ENCODE assay signal across 23 cellular contexts in the genomic region with DNA sequence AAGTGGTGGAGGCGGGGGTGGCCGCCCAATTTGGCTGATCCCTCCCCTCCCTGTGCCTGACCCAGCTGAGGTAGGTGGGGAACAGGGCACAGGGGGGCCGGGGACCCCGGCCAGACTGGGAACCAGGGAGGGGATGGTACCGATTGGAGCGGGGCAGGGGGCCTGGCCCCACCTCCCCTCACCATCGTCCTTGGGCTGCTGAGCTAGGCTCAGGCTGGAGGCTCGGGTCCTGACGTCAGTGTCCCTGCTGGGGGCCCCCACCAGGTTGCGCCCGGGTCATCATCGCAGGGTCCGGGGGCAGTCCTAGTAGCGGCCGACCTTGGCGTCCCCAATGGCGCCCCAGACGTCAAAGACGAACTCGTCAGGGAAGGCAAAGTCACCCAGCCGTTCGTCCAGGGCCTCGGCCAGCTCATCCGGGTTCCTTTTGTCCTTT. TPM values are rescaled to one million over a fixed set of nuclear protein-coding genes. Genes with fewer than 3 reads are reported as not detected.
DNase-seq lines count a peak whose midpoint lies in the region; ATAC-seq and TF ChIP-seq lines count a peak whose summit lies in the region.
"Had no signal": no experiment of that assay in that cellular context is flagged by ENCODE, and none has a peak within 500 bp of the region (broad histone marks: within the 10 kb centered on the region; RNA-seq: fewer than 3 reads in every experiment).

No MANE protein-coding gene starts in this region.

- H2AFZ ChIP-seq in SK-N-SH (ENCODE audit: low read depth) (no peak overlapping the region), neuronal stem cell (ENCODE audit: low read length) (no peak overlapping the region)

- H3K9me3 ChIP-seq in SK-N-SH (no peaks in the 10 kb centered on the region), neuronal stem cell (replicated peaks in 1 of 2; ENCODE audit: control insufficient read depth in 2 of 2, insufficient read depth in 1 of 2, low read depth in 1 of 2, low read length in 2 of 2) (no peaks in the 10 kb centered on the region), MG63 (no peaks in the 10 kb centered on the region)
- H3K9me3 ChIP-seq: neutrophil, psoas muscle had no signal

- H3K27ac ChIP-seq in SK-N-SH (ENCODE audit: low read depth in 2 of 2, low read length in 1 of 2) (peak overlapping the region in 1 of 2 experiments; percentile 62; a peak in 1 of 4 replicates), neuronal stem cell (replicated peaks; ENCODE audit: low read length) (no peak overlapping the region)
- H3K27ac ChIP-seq: 22Rv1, neutrophil, psoas muscle had no signal

- H3F3A ChIP-seq in SK-N-SH (replicated peaks; ENCODE audit: insufficient read depth) = peaks cover 15% of the 10 kb centered on the region

- no peaks in the 10 kb centered on the region for H3K27me3 ChIP-seq in SK-N-SH (ENCODE audit: insufficient read depth)
- peaks cover 0 to 3% (median 0%) of the 10 kb centered on the region in 3 experiments for H3K27me3 ChIP-seq in neuronal stem cell (ENCODE audit: control insufficient read depth in 3 of 3, insufficient read depth in 3 of 3, low read depth in 1 of 3, low read length in 3 of 3)
- no peaks in the 10 kb centered on the region for H3K27me3 ChIP-seq in MG63

- H4K91ac ChIP-seq in neuronal stem cell (ENCODE audit: low read depth, low read length, poor library complexity) = no peak overlapping the region

- H3K27me3 Mint-ChIP-seq in chondrocyte (ENCODE audit: low read depth) = no peaks in the 10 kb centered on the region

- H2BK120ac ChIP-seq in neuronal stem cell (ENCODE audit: low read depth, low read length) = no peak overlapping the region

- 95% methylated on average over 12 of the region's 24 CpGs for WGBS in SK-N-SH (ENCODE audit: low lambda C conversion rate)
- WGBS in neuronal stem cell (ENCODE audit: extremely low coverage in 2 of 2, insufficient read length in 2 of 2, insufficient replicate concordance in 1 of 2), 2 donors = no CpG with 5 or more reads among the region's 24 CpGs

- no peak for ATAC-seq in SK-N-SH treated with all-trans-retinoic acid at 6 μM for 48 hours
- ATAC-seq: psoas muscle had no signal

- peak overlapping the region; percentile 67 for H3K23ac ChIP-seq in neuronal stem cell (ENCODE audit: low read depth, low read length, poor library complexity)

- H3K36me3 Mint-ChIP-seq in chondrocyte (ENCODE audit: low read depth) = peaks cover 9% of the 10 kb centered on the region
- H3K36me3 Mint-ChIP-seq: activated naive CD4-positive, alpha-beta T cell treated with anti-CD3 and anti-CD28 coated beads, Interleukin-2, amount 50 U/mL, for 24 hours had no signal

- H3K18ac ChIP-seq in neuronal stem cell (ENCODE audit: low read length) = no peak overlapping the region

- CTCF ChIA-PET in SK-N-SH (lab: Yijun Ruan, JAX) = interaction anchor here (0.7 to 4.8 kb wide), 11 partner anchors 11 to 467 kb away, joined by 3 to 45 read pairs (median 13); a partner anchor contains a TSS

- peaks cover 5% of the 10 kb centered on the region for H3K79me1 ChIP-seq in neuronal stem cell (ENCODE audit: low read depth, low read length)

- H3K4me1 Mint-ChIP-seq in chondrocyte (ENCODE audit: low read depth) = peaks cover 35% of the 10 kb centered on the region

- H3K9ac ChIP-seq in SK-N-SH (no peak overlapping the region), neuronal stem cell (ENCODE audit: low read depth, low read length, poor library complexity) (no peak overlapping the region)

- no peak overlapping the region for H3K4me3 Mint-ChIP-seq in chondrocyte (ENCODE audit: unreplicated experiment)
- H3K4me3 Mint-ChIP-seq: activated B cell treated with CpG ODN at 0.5 μM for 24 hours; activated naive CD4-positive, alpha-beta T cell treated with anti-CD3 and anti-CD28 coated beads, Interleukin-2, amount 50 U/mL, for 24 hours; activated T-helper 1 cell treated with anti-CD3 and anti-CD28 coated beads, Interleukin-12 subunit alpha, Interleukin-12 subunit beta, Interleukin-2, Interleukin-4 antibody, amounts not matched to agents 30 ng/mL and 10 ng/mL and 1 ng/mL, durations not matched to agents 14 hours and 24 hours and 36 hours; CD4-positive, alpha-beta T cell; endodermal cell had no signal

- H3K9me2 ChIP-seq in SK-N-SH = no peaks in the 10 kb centered on the region

- H2AK5ac ChIP-seq in neuronal stem cell (ENCODE audit: low read depth, low read length) = no peak overlapping the region

- H3K14ac ChIP-seq in neuronal stem cell (ENCODE audit: low read length) = no peak overlapping the region

- no peak overlapping the region for H2BK12ac ChIP-seq in neuronal stem cell (ENCODE audit: low read length)

- H3K4ac ChIP-seq in neuronal stem cell (ENCODE audit: low read length) = no peak overlapping the region

- no peak for TF ChIP-seq CTCF in SK-N-SH (IDR thresholded peaks at IDR 0.05)
- no peak for TF ChIP-seq CTCF in chondrocyte (IDR thresholded peaks at IDR 0.05)

- H3K4me1 ChIP-seq in SK-N-SH (ENCODE audit: control insufficient read depth in 1 of 2, insufficient read depth in 2 of 2, low read depth in 1 of 2, low read length in 1 of 2) (peaks cover 24 to 32% of the 10 kb centered on the region in 2 experiments; a peak in 3 of 4 replicates), neuronal stem cell (ENCODE audit: control insufficient read depth in 2 of 2, insufficient read depth in 1 of 2, low read depth in 1 of 2, low read length in 2 of 2) (peaks cover 0 to 16% of the 10 kb centered on the region in 2 donors)
- H3K4me1 ChIP-seq: psoas muscle had no signal

- H3K4me2 ChIP-seq in SK-N-SH (no peak overlapping the region), neuronal stem cell (ENCODE audit: insufficient read depth, low read length, poor library complexity, severe bottlenecking) (no peak overlapping the region)

- no peak overlapping the region for H2BK15ac ChIP-seq in neuronal stem cell (ENCODE audit: low read length)

- DNase-seq in SK-N-SH = peak; percentile 35
- DNase-seq in chondrocyte (ENCODE audit: low spot score) = no peak
- no peak for DNase-seq in neuronal stem cell (ENCODE audit: low spot score)
- no peak for DNase-seq in MG63
- DNase-seq in SHP77 (lab: John Stamatoyannopoulos, UW) = no peak
- DNase-seq: activated B cell treated with CpG ODN at 0.5 μM for 24 hours; activated CD4-positive, alpha-beta T cell treated with anti-CD3 and anti-CD28 coated beads, Interleukin-2, amount 50 U/mL, for 4 hours; CD4-positive, alpha-beta T cell; endodermal cell; NCI-H1105; NCI-H1930; NCI-H2227 treated with DMSO at 0.1 percent for 48 hours; NCI-H748 treated with DMSO at 0.1 percent for 48 hours; stimulated activated CD4-positive, alpha-beta T cell treated with anti-CD3 and anti-CD28 coated beads, Interleukin-1b, Interleukin-23, amount 100 ng/mL, for 48 hours; SW 1271 had no signal

- peak overlapping the region; percentile 2 for H3K27ac Mint-ChIP-seq in chondrocyte (ENCODE audit: unreplicated experiment)
- H3K27ac Mint-ChIP-seq: activated B cell treated with CpG ODN at 0.5 μM for 24 hours; activated naive CD4-positive, alpha-beta T cell treated with anti-CD3 and anti-CD28 coated beads, Interleukin-2, amount 50 U/mL, for 24 hours; activated T-helper 1 cell treated with anti-CD3 and anti-CD28 coated beads, Interleukin-12 subunit alpha, Interleukin-12 subunit beta, Interleukin-2, Interleukin-4 antibody, amounts not matched to agents 30 ng/mL and 10 ng/mL and 1 ng/mL, durations not matched to agents 14 hours and 24 hours and 36 hours; CD4-positive, alpha-beta T cell; endodermal cell had no signal

- H3K79me2 ChIP-seq in SK-N-SH (ENCODE audit: insufficient read depth) = peaks cover 4% of the 10 kb centered on the region; the same call in 1 of the 2 replicates

- H3K9me3 Mint-ChIP-seq in chondrocyte (ENCODE audit: low read depth) = no peaks in the 10 kb centered on the region
- H3K9me3 Mint-ChIP-seq: activated B cell treated with CpG ODN at 0.5 μM for 24 hours; activated naive CD4-positive, alpha-beta T cell treated with anti-CD3 and anti-CD28 coated beads, Interleukin-2, amount 50 U/mL, for 24 hours; activated T-helper 1 cell treated with anti-CD3 and anti-CD28 coated beads, Interleukin-12 subunit alpha, Interleukin-12 subunit beta, Interleukin-2, Interleukin-4 antibody, amounts not matched to agents 30 ng/mL and 10 ng/mL and 1 ng/mL, durations not matched to agents 14 hours and 24 hours and 36 hours; CD4-positive, alpha-beta T cell; endodermal cell had no signal

- H3K4me3 ChIP-seq in SK-N-SH (ENCODE audit: low read depth in 2 of 2, low read length in 1 of 2) = no peak overlapping the region
- no peak overlapping the region for H3K4me3 ChIP-seq in neuronal stem cell (ENCODE audit: low read length in 2 of 2)
- no peak overlapping the region for H3K4me3 ChIP-seq in MG63
- H3K4me3 ChIP-seq: coronary artery, psoas muscle had no signal

- peaks cover 0 to 10% of the 10 kb centered on the region in 2 experiments for H3K36me3 ChIP-seq in SK-N-SH (replicated peaks in 1 of 2; ENCODE audit: control insufficient read depth in 1 of 2, insufficient read depth in 2 of 2, low read length in 1 of 2)
- H3K36me3 ChIP-seq in neuronal stem cell (replicated peaks in 1 of 2; ENCODE audit: control insufficient read depth in 2 of 2, insufficient read depth in 2 of 2, low read length in 2 of 2) = peaks cover 19 to 45% of the 10 kb centered on the region in 2 donors
- H3K36me3 ChIP-seq in MG63 = peaks cover 66% of the 10 kb centered on the region
- H3K36me3 ChIP-seq: neutrophil had no signal

- no peak for TF ChIP-seq EP300 in SK-N-SH (IDR thresholded peaks at IDR 0.05; ENCODE audit: borderline replicate concordance in 1 of 2, low read depth in 1 of 2, low read length in 1 of 2)

- no peak for TF ChIP-seq RAD21 in SK-N-SH (IDR thresholded peaks at IDR 0.05; ENCODE audit: low read length)

- POLR2A ChIA-PET in SK-N-SH (lab: Yijun Ruan, JAX) = interaction anchor here (1.0 to 1.5 kb wide), 2 partner anchors 39 to 339 kb away, joined by 3 read pairs; no protein-coding TSS in a partner anchor

- H4K8ac ChIP-seq in neuronal stem cell (ENCODE audit: low read depth, low read length) = no peak overlapping the region

- H2BK5ac ChIP-seq in neuronal stem cell (ENCODE audit: low read length) = peak overlapping the region; percentile 35

- H4K20me1 ChIP-seq in SK-N-SH (ENCODE audit: insufficient read depth) = no peaks in the 10 kb centered on the region

RNA-seq across cellular contexts. Expression of a gene that starts 3.0 kb away (rescaled TPM):
- polyA plus RNA-seq in SK-N-SH (2012; rRNA removed) = 4.6 and 6.0 TPM in 2 replicates
- 2.0 and 3.4 TPM in 2 replicates for polyA plus RNA-seq in SK-N-SH (2012; cell fraction: cytosol; rRNA removed)
- polyA plus RNA-seq in SK-N-SH (2012; cell fraction: nucleus; rRNA removed) = 2.4 and 3.9 TPM in 2 replicates
- 0.29 to 1.6 TPM (median 1.4 TPM) in 3 replicates for total RNA-seq in chondrocyte
- polyA plus RNA-seq in neuronal stem cell (2013, experiment 1 of 2) = 0.26 TPM
- 0.29 TPM for polyA plus RNA-seq in neuronal stem cell (2013, experiment 2 of 2)
- total RNA-seq in MG63 (2014; rRNA removed; shearing (Covaris generic); ENCODE audit: low replicate concordance) = not detected in 2 replicates
- total RNA-seq: activated B cell treated with CpG ODN at 0.5 μM for 24 hours; CD4-positive, alpha-beta T cell; skeletal muscle tissue had no signal

RNA-seq across cellular contexts. Expression of a gene that starts 17.8 kb away (rescaled TPM):
- 138 and 144 TPM in 2 replicates for polyA plus RNA-seq in SK-N-SH (2012; rRNA removed)
- polyA plus RNA-seq in SK-N-SH (2012; cell fraction: cytosol; rRNA removed) = 64.3 and 109 TPM in 2 replicates
- 108 and 111 TPM in 2 replicates for polyA plus RNA-seq in SK-N-SH (2012; cell fraction: nucleus; rRNA removed)
- total RNA-seq in chondrocyte = 83.7 to 107 TPM (median 99.6 TPM) in 3 replicates
- polyA plus RNA-seq in neuronal stem cell (2013, experiment 1 of 2) = 47.5 TPM
- 45.1 TPM for polyA plus RNA-seq in neuronal stem cell (2013, experiment 2 of 2)
- total RNA-seq in MG63 (2014; rRNA removed; shearing (Covaris generic); ENCODE audit: low replicate concordance) = 111 and 196 TPM in 2 replicates

RNA-seq across cellular contexts. Expression of a gene that starts 40.1 kb away (rescaled TPM):
- 95.7 and 103 TPM in 2 replicates for polyA plus RNA-seq in SK-N-SH (2012; rRNA removed)
- polyA plus RNA-seq in SK-N-SH (2012; cell fraction: cytosol; rRNA removed) = 95.9 and 110 TPM in 2 replicates
- 65.8 and 66.3 TPM in 2 replicates for polyA plus RNA-seq in SK-N-SH (2012; cell fraction: nucleus; rRNA removed)
- 63.1 to 85.1 TPM (median 77.2 TPM) in 3 replicates for total RNA-seq in chondrocyte
- 49.6 TPM for polyA plus RNA-seq in neuronal stem cell (2013, experiment 1 of 2)
- polyA plus RNA-seq in neuronal stem cell (2013, experiment 2 of 2) = 49.2 TPM
- total RNA-seq in MG63 (2014; rRNA removed; shearing (Covaris generic); ENCODE audit: low replicate concordance) = 133 and 164 TPM in 2 replicates

RNA-seq across cellular contexts. Expression of a gene that starts 45.0 kb away (rescaled TPM):
- polyA plus RNA-seq in SK-N-SH (2012; rRNA removed) = 68.0 and 99.6 TPM in 2 replicates
- 43.0 and 58.2 TPM in 2 replicates for polyA plus RNA-seq in SK-N-SH (2012; cell fraction: cytosol; rRNA removed)
- 85.8 and 112 TPM in 2 replicates for polyA plus RNA-seq in SK-N-SH (2012; cell fraction: nucleus; rRNA removed)
- total RNA-seq in chondrocyte = 112 to 204 TPM (median 195 TPM) in 3 replicates
- 70.0 TPM for polyA plus RNA-seq in neuronal stem cell (2013, experiment 1 of 2)
- 68.8 TPM for polyA plus RNA-seq in neuronal stem cell (2013, experiment 2 of 2)
- 105 and 128 TPM in 2 replicates for total RNA-seq in MG63 (2014; rRNA removed; shearing (Covaris generic); ENCODE audit: low replicate concordance)

RNA-seq across cellular contexts. Expression of a gene that starts 51.3 kb away (rescaled TPM):
- 87.9 and 110 TPM in 2 replicates for polyA plus RNA-seq in SK-N-SH (2012; rRNA removed)
- 32.4 and 57.6 TPM in 2 replicates for polyA plus RNA-seq in SK-N-SH (2012; cell fraction: cytosol; rRNA removed)
- polyA plus RNA-seq in SK-N-SH (2012; cell fraction: nucleus; rRNA removed) = 142 and 144 TPM in 2 replicates
- 69.4 to 98.0 TPM (median 70.7 TPM) in 3 replicates for total RNA-seq in chondrocyte
- 225 TPM for polyA plus RNA-seq in neuronal stem cell (2013, experiment 1 of 2)
- polyA plus RNA-seq in neuronal stem cell (2013, experiment 2 of 2) = 213 TPM
- 143 and 165 TPM in 2 replicates for total RNA-seq in MG63 (2014; rRNA removed; shearing (Covaris generic); ENCODE audit: low replicate concordance)
